ENCODE assay signal across 1 cellular context in genomic region chr5:177524941-177525655, GRCh38.
A peak's percentile ranks its signal among the peaks of the same experiment; 100 is the strongest.
TF ChIP-seq lines count a peak whose summit lies in the region.

No MANE protein-coding gene starts in this region.

TF ChIP-seq in HepG2, 621 proteins besides CTCF, POLR2A, EP300 and RAD21:
- peak; percentile 71; the same call in 1 of the 2 replicates for TF ChIP-seq ZNF629 (CRISPR knock-in tag; conservative IDR thresholded peaks at IDR 0.05)
- TF ChIP-seq ZNF619 (CRISPR knock-in tag; IDR thresholded peaks at IDR 0.05), result no peak
